Comparison of ENCODE assay signal across 20 cellular contexts in genomic region chr22:26043031-26043430, GRCh38.
DNase-seq lines count a peak whose midpoint lies in the region; ATAC-seq, FAIRE-seq and TF ChIP-seq lines count a peak whose summit lies in the region.
"Had no signal": no experiment of that assay in that cellular context is flagged by ENCODE, and none has a peak within 500 bp of the region (broad histone marks: within the 10 kb centered on the region; RNA-seq: fewer than 3 reads in every experiment).

No MANE protein-coding gene starts in this region.

- TF ChIP-seq CTCF in IMR-90 (conservative IDR thresholded peaks at IDR 0.05; ENCODE audit: low read depth, low read length) (no peak), K562 (IDR thresholded peaks at IDR 0.05 in 2 of 3, conservative IDR thresholded peaks at IDR 0.05 in 1 of 3; ENCODE audit: insufficient read depth in 2 of 3, low read depth in 1 of 3, low read length in 3 of 3) (no peak), psoas muscle (IDR thresholded peaks at IDR 0.05) (no peak), upper lobe of right lung (IDR thresholded peaks at IDR 0.05) (no peak)

- H3K9me3 ChIP-seq in IMR-90 (ENCODE audit: control insufficient read depth, insufficient read depth, low read length) (peaks cover 26% of the 10 kb centered on the region), K562 (replicated peaks; ENCODE audit: control insufficient read depth, insufficient read depth, low read depth, low read length) (no peaks in the 10 kb centered on the region), psoas muscle (no peaks in the 10 kb centered on the region), skeletal muscle satellite cell (replicated peaks; ENCODE audit: low read length) (no peaks in the 10 kb centered on the region), upper lobe of right lung (no peaks in the 10 kb centered on the region)
- H3K9me3 ChIP-seq: HAP-1 had no signal

- DNase-seq in IMR-90 = no peak
- DNase-seq in K562 (ENCODE audit: extremely low read depth in 1 of 4, low spot score in 3 of 4) = no peak
- no peak for DNase-seq in psoas muscle
- no peak for DNase-seq in activated gamma-delta T cell (lab: John Stamatoyannopoulos, UW)
- DNase-seq in upper lobe of right lung = no peak
- no peak for DNase-seq in RCC 7860 (ENCODE audit: low spot score)
- DNase-seq: 8988T; C1 segment of cervical spinal cord; Calu3; CD4-positive, alpha-beta memory T cell; COR-L47; DMS53; DMS79 treated with DMSO at 0.1 percent for 48 hours; GF-D8; HFFc6 had no signal

- H2AK5ac ChIP-seq in IMR-90 (ENCODE audit: low read depth, low read length) = no peak overlapping the region

- no peak overlapping the region for H2AK9ac ChIP-seq in IMR-90 (replicated peaks; ENCODE audit: low read depth, low read length, poor library complexity)

- no peak overlapping the region for H4K8ac ChIP-seq in IMR-90 (ENCODE audit: low read depth in 2 of 2, low read length in 2 of 2)

- no peak overlapping the region for H2BK120ac ChIP-seq in IMR-90 (ENCODE audit: low read depth, low read length)

- no peak overlapping the region for H2BK15ac ChIP-seq in IMR-90 (ENCODE audit: low read depth, low read length)

- H3K27ac ChIP-seq in IMR-90 (ENCODE audit: insufficient read depth, low read length) (no peak overlapping the region), K562 (ENCODE audit: extremely low read depth, low read depth, low read length) (no peak overlapping the region), psoas muscle (peak overlapping the region; percentile 58), upper lobe of right lung (no peak overlapping the region)

- H3K9me1 ChIP-seq in IMR-90 (ENCODE audit: insufficient read depth, low read length) (no peaks in the 10 kb centered on the region), K562 (ENCODE audit: control insufficient read depth, insufficient read depth, low read length) (no peaks in the 10 kb centered on the region)

- H2AFZ ChIP-seq in IMR-90 (replicated peaks; ENCODE audit: low read length, poor library complexity) (no peak overlapping the region), K562 (ENCODE audit: low read depth, low read length) (no peak overlapping the region)

- H3K4me3 ChIP-seq in IMR-90 (ENCODE audit: insufficient read depth, low read depth, low read length) (no peak overlapping the region), K562 (no peak overlapping the region), psoas muscle (no peak overlapping the region), skeletal muscle satellite cell (ENCODE audit: low read length) (no peak overlapping the region), upper lobe of right lung (no peak overlapping the region)
- H3K4me3 ChIP-seq: GM23338, HAP-1 had no signal

- H3K56ac ChIP-seq in IMR-90 (ENCODE audit: extremely low read depth, insufficient read depth, low read length) = no peak overlapping the region

- POLR2A ChIA-PET in IMR-90 (lab: Charles Lee; ENCODE audit: unreplicated experiment) (no interaction called here), K562 (lab: Yijun Ruan, JAX) (interaction anchor here (1.6 kb wide), 1 partner anchor 19 kb away, joined by 3 read pairs; no protein-coding TSS in a partner anchor)

- no peaks in the 10 kb centered on the region for H3K27me3 ChIP-seq in IMR-90 (ENCODE audit: control insufficient read depth, insufficient read depth, low read length)
- H3K27me3 ChIP-seq in K562 (ENCODE audit: control insufficient read depth in 2 of 2, insufficient read depth in 2 of 2, low read length in 2 of 2) = no peaks in the 10 kb centered on the region; a peak in 1 of 5 replicates
- no peaks in the 10 kb centered on the region for H3K27me3 ChIP-seq in psoas muscle (ENCODE audit: insufficient read depth in 3 of 3, low read length in 2 of 3)
- H3K27me3 ChIP-seq in skeletal muscle satellite cell (ENCODE audit: control insufficient read depth, insufficient read depth, low read length) = no peaks in the 10 kb centered on the region
- H3K27me3 ChIP-seq in upper lobe of right lung = peaks cover 3% of the 10 kb centered on the region

- H3K4me1 ChIP-seq in IMR-90 (ENCODE audit: control insufficient read depth, insufficient read depth, low read length) = no peaks in the 10 kb centered on the region
- no peaks in the 10 kb centered on the region for H3K4me1 ChIP-seq in K562 (replicated peaks in 1 of 2; ENCODE audit: control insufficient read depth in 2 of 2, insufficient read depth in 2 of 2, low read length in 2 of 2)
- H3K4me1 ChIP-seq in psoas muscle = peaks cover 18% of the 10 kb centered on the region
- H3K4me1 ChIP-seq in skeletal muscle satellite cell (ENCODE audit: control insufficient read depth, insufficient read depth, low read length) = peaks cover 23% of the 10 kb centered on the region
- no peaks in the 10 kb centered on the region for H3K4me1 ChIP-seq in upper lobe of right lung
- H3K4me1 ChIP-seq: HAP-1 had no signal

- TF ChIP-seq RAD21 in IMR-90 (IDR thresholded peaks at IDR 0.05; ENCODE audit: low read length) = no peak
- TF ChIP-seq RAD21 in K562 (CRISPR knock-in tag; conservative IDR thresholded peaks at IDR 0.05 in 1 of 2, IDR thresholded peaks at IDR 0.05 in 1 of 2) = no peak

- H4K5ac ChIP-seq in IMR-90 (ENCODE audit: low read depth, low read length) = no peak overlapping the region

- H3K4me2 ChIP-seq in IMR-90 (ENCODE audit: low read depth, low read length) (no peak overlapping the region), K562 (ENCODE audit: insufficient read depth, low read length) (no peak overlapping the region), skeletal muscle satellite cell (ENCODE audit: low read length) (peak overlapping the region; percentile 9)
- H3K4me2 ChIP-seq: GM23338 had no signal

- no peak overlapping the region for H2BK5ac ChIP-seq in IMR-90 (ENCODE audit: low read depth, low read length, poor library complexity, severe bottlenecking)

- in situ Hi-C loops in IMR-90 (cut with MboI; ENCODE audit: low sequenced_read_pairs) = no loop called here
- in situ Hi-C loops in K562 (cut with MboI) = no loop called here

- no peak overlapping the region for H3K14ac ChIP-seq in IMR-90 (replicated peaks; ENCODE audit: low read depth, low read length)

- no peak for TF ChIP-seq POLR2A in IMR-90 (IDR thresholded peaks at IDR 0.05; ENCODE audit: low read depth, low read length)
- no peak for TF ChIP-seq POLR2A in K562 (conservative IDR thresholded peaks at IDR 0.05)

- no peaks in the 10 kb centered on the region for H4K20me1 ChIP-seq in IMR-90 (ENCODE audit: insufficient read depth, low read length)
- no peaks in the 10 kb centered on the region for H4K20me1 ChIP-seq in K562 (replicated peaks; ENCODE audit: control insufficient read depth, insufficient read depth, low read length)

- intact Hi-C loops in IMR-90 (cut with micrococcal nuclease) (no loop called here), K562 (cut with micrococcal nuclease) (no loop called here), psoas muscle (cut with DNase I) (no loop called here), upper lobe of right lung (cut with DNase I) (no loop called here)

- FAIRE-seq in K562 (lab: Jason Lieb, UNC) (no peak), RCC 7860 (lab: Jason Lieb, UNC) (no peak)
- FAIRE-seq: GM12891, GM18507 had no signal

- no peak overlapping the region for H3K4ac ChIP-seq in IMR-90 (ENCODE audit: low read depth, low read length)

- no peak overlapping the region for H2BK20ac ChIP-seq in IMR-90 (ENCODE audit: low read depth, low read length)

- H4K91ac ChIP-seq in IMR-90 (ENCODE audit: insufficient read depth, low read depth, low read length) = no peak overlapping the region

- H3K23ac ChIP-seq in IMR-90 (ENCODE audit: low read depth, low read length) = no peak overlapping the region

- no peak overlapping the region for H3K9ac ChIP-seq in IMR-90 (ENCODE audit: low read depth, low read length)
- H3K9ac ChIP-seq in K562 (ENCODE audit: insufficient read depth in 1 of 2, low read depth in 2 of 2, low read length in 2 of 2) = no peak overlapping the region
- H3K9ac ChIP-seq in skeletal muscle satellite cell (ENCODE audit: low read depth, low read length) = no peak overlapping the region

- TF ChIP-seq EP300 in K562 (IDR thresholded peaks at IDR 0.05; ENCODE audit: low read length) = no peak

- CTCF ChIA-PET in IMR-90 (lab: Yijun Ruan, JAX) = no interaction called here
- CTCF ChIA-PET in K562 (lab: Yijun Ruan, JAX; ENCODE audit: low intra/inter-chr PET ratio) = no interaction called here

- ATAC-seq in IMR-90 (ENCODE audit: low read depth) (no peak), K562 (no peak), psoas muscle (peak in 3 of 4 donors; percentile 44 to 49 (median 45)), upper lobe of right lung (no peak)
- ATAC-seq: GM23338 had no signal

- no peak overlapping the region for H3K18ac ChIP-seq in IMR-90 (ENCODE audit: low read depth, low read length)

- dilution Hi-C loops in IMR-90 (cut with HindIII; ENCODE audit: low sequenced_read_pairs, unreplicated experiment) = no loop called here

- H3K79me2 ChIP-seq in K562 (ENCODE audit: control insufficient read depth, insufficient read depth, low read length) = no peaks in the 10 kb centered on the region

- WGBS in IMR-90 (ENCODE audit: extremely low coverage in 2 of 2, insufficient read length in 1 of 2), 2 experiments = no CpG with 5 or more reads among the region's 2 CpGs
- WGBS in K562 (ENCODE audit: insufficient coverage, low coverage, missing lambda C conversion rate) = 0% methylated on average over 2 of the region's 2 CpGs
- WGBS in psoas muscle, 3 donors = 60 to 68% (median 61%) methylated on average over 2 of the region's 2 CpGs

- BruUV-seq in IMR-90 (replicated peaks; lab: Mats Ljungman, UMichigan) (no TSS peak), K562 (replicated peaks; lab: Mats Ljungman, UMichigan) (no TSS peak)

- no peaks in the 10 kb centered on the region for H3K79me1 ChIP-seq in IMR-90 (ENCODE audit: low read depth in 1 of 2, low read length in 2 of 2)

- H3K36me3 ChIP-seq in IMR-90 (ENCODE audit: control insufficient read depth, insufficient read depth, low read length) = no peaks in the 10 kb centered on the region
- no peaks in the 10 kb centered on the region for H3K36me3 ChIP-seq in K562 (ENCODE audit: control insufficient read depth, insufficient read depth, low read length)
- H3K36me3 ChIP-seq in psoas muscle (ENCODE audit: insufficient read depth in 1 of 2, low read depth in 1 of 2) = peaks cover 2 to 3% of the 10 kb centered on the region in 2 donors
- H3K36me3 ChIP-seq in skeletal muscle satellite cell (ENCODE audit: insufficient read depth, low read length) = no peaks in the 10 kb centered on the region
- no peaks in the 10 kb centered on the region for H3K36me3 ChIP-seq in upper lobe of right lung
- H3K36me3 ChIP-seq: HAP-1 had no signal

TF ChIP-seq in IMR-90, 13 proteins besides CTCF, POLR2A, EP300 and RAD21:
- TF ChIP-seq RCOR1 (IDR thresholded peaks at IDR 0.05; ENCODE audit: insufficient replicate concordance, low read length) (no peak), MAFK (IDR thresholded peaks at IDR 0.05; ENCODE audit: low read depth, low read length) (0 out of 2 replicates have a peak, but pooled peaks have one; percentile 17)

TF ChIP-seq in K562, 482 proteins besides CTCF, POLR2A, EP300 and RAD21 (continues in another document):
- TF ChIP-seq ZNF24 (IDR thresholded peaks at IDR 0.05) (no peak), ZNF511 (CRISPR knock-in tag; IDR thresholded peaks at IDR 0.05) (no peak)

Comparison
In these comparisons a context has a peak if more than half of its experiments do, and no peak if none do; other contexts are left out.
1. ATAC-seq: peak in psoas muscle (3 of 4); none in IMR-90 (single experiment), K562 (single experiment) and upper lobe of right lung (single experiment).